In the genomic region with DNA sequence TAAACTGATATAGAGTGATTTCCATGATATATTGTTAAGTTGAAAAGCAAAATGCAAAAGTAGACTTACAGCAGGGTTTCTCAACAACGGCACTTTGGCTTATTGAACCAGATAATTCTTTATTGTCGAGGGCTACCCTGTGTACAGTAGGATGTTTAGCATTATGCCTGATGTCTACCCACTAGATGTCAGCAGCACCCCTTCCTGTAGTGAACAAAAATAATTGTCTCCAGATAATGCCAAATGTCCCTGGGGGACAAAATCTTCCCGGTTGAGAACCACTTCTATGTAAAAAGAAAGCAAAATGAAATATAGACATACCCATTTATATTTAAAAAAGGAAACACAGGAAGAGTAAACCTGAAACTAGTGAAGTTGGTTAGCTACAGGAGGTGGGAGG, we compare ENCODE assay signal across 1 cellular context.
TF ChIP-seq lines count a peak whose summit lies in the region.

No MANE protein-coding gene starts in this region.

TF ChIP-seq in SK-N-SH, 30 proteins besides CTCF, POLR2A, EP300 and RAD21 (continued from another document):
- TF ChIP-seq, protein P1, sequence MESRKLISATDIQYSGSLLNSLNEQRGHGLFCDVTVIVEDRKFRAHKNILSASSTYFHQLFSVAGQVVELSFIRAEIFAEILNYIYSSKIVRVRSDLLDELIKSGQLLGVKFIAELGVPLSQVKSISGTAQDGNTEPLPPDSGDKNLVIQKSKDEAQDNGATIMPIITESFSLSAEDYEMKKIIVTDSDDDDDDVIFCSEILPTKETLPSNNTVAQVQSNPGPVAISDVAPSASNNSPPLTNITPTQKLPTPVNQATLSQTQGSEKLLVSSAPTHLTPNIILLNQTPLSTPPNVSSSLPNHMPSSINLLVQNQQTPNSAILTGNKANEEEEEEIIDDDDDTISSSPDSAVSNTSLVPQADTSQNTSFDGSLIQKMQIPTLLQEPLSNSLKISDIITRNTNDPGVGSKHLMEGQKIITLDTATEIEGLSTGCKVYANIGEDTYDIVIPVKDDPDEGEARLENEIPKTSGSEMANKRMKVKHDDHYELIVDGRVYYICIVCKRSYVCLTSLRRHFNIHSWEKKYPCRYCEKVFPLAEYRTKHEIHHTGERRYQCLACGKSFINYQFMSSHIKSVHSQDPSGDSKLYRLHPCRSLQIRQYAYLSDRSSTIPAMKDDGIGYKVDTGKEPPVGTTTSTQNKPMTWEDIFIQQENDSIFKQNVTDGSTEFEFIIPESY (IDR thresholded peaks at IDR 0.05; ENCODE audit: borderline replicate concordance, low read depth): no peak
